16 cellular contexts compared by ENCODE assay signal in genomic region chr4:4950891-4951290, GRCh38.
"Had no signal": no experiment of that assay in that cellular context is flagged by ENCODE, and none has a peak within 500 bp of the region (broad histone marks: within the 10 kb centered on the region; RNA-seq: fewer than 3 reads in every experiment).

No MANE protein-coding gene starts in this region.

- ATAC-seq: activated naive CD4-positive, alpha-beta T cell treated with anti-CD3 and anti-CD28 coated beads, Interleukin-2, amount 50 U/mL, for 72 hours; body of pancreas; heart right ventricle; lower lobe of right lung; sciatic nerve; stimulated activated effector memory CD8-positive, alpha-beta T cell treated with anti-CD3 and anti-CD28 coated beads, Interleukin-12 subunit alpha, Interleukin-12 subunit beta, amount 100 ng/mL, for 72 hours had no signal

- DNase-seq: activated CD4-positive, alpha-beta T cell treated with anti-CD3 and anti-CD28 coated beads, Interleukin-2, amount 50 U/mL, for 48 hours; activated gamma-delta T cell treated with Interleukin-2 at 50 U/mL for 16 hours; body of pancreas; colonic mucosa; foreskin melanocyte; heart right ventricle; islet precursor cell; lower lobe of right lung; ovary; stimulated activated CD4-positive, alpha-beta T cell treated with anti-CD3 and anti-CD28 coated beads, Interleukin-4, amount 100 ng/mL, for 24 hours; T-helper 2 cell; thyroid gland; WERI-Rb-1 had no signal

- H3K27ac ChIP-seq: body of pancreas, colonic mucosa, heart right ventricle, lower lobe of right lung, ovary, thyroid gland, WERI-Rb-1 had no signal
